ENCODE assay signal across 23 cellular contexts in genomic region chr3:173354124-173354523, GRCh38. TPM values are rescaled to one million over a fixed set of nuclear protein-coding genes. Genes with fewer than 3 reads are reported as not detected.
"Had no signal": no experiment of that assay in that cellular context is flagged by ENCODE, and none has a peak within 500 bp of the region (broad histone marks: within the 10 kb centered on the region; RNA-seq: fewer than 3 reads in every experiment).

No MANE protein-coding gene starts in this region.

- ATAC-seq: heart right ventricle; left lobe of liver; naive thymus-derived CD4-positive, alpha-beta T cell; sciatic nerve; stimulated activated memory B cell treated with anti-CD40 and anti-IgM and Interleukin-4, amounts not matched to agents 10 μg/mL and 1 μg/mL and 100 μg/mL, for 72 hours had no signal

- H3K4me1 Mint-ChIP-seq: activated B cell treated with CpG ODN at 0.5 μM for 24 hours; activated naive CD4-positive, alpha-beta T cell treated with anti-CD3 and anti-CD28 coated beads, Interleukin-2, amount 10 ng/mL, durations not matched to agents 7 days and 5 days; naive thymus-derived CD4-positive, alpha-beta T cell; neural crest cell; stimulated activated memory B cell treated with anti-CD40 and anti-IgM and Interleukin-4, amounts not matched to agents 10 μg/mL and 1 μg/mL and 100 μg/mL, for 72 hours had no signal

- H3K27ac ChIP-seq: coronary artery, heart right ventricle, stomach, suprapubic skin, tibial nerve had no signal

- H3K4me3 ChIP-seq: coronary artery, heart right ventricle, lung, stomach, suprapubic skin, tibial nerve had no signal

- H3K27me3 ChIP-seq: heart right ventricle, stomach, suprapubic skin, tibial nerve had no signal

- H3K27ac Mint-ChIP-seq: activated B cell treated with CpG ODN at 0.5 μM for 24 hours; activated CD4-positive, alpha-beta memory T cell treated with anti-CD3 and anti-CD28 coated beads for 36 hours; activated naive CD4-positive, alpha-beta T cell treated with anti-CD3 and anti-CD28 coated beads, Interleukin-2, amount 10 ng/mL, durations not matched to agents 7 days and 5 days; immature natural killer cell; naive thymus-derived CD4-positive, alpha-beta T cell; stimulated activated memory B cell treated with anti-CD40 and anti-IgM and Interleukin-4, amounts not matched to agents 10 μg/mL and 1 μg/mL and 100 μg/mL, for 72 hours; T-helper 2 cell treated with Interferon-gamma antibody and Interleukin-4, amounts not matched to agents 5 μg/mL and 100 μg/mL, for 36 hours had no signal

- H3K9me3 ChIP-seq: suprapubic skin had no signal

- DNase-seq: activated B cell treated with CpG ODN at 0.5 μM for 24 hours; activated CD4-positive, alpha-beta memory T cell treated with anti-CD3 and anti-CD28 coated beads for 36 hours; activated CD4-positive, alpha-beta T cell treated with anti-CD3 and anti-CD28 coated beads for 48 hours; activated effector memory CD4-positive, alpha-beta T cell treated with anti-CD3 and anti-CD28 coated beads, Interleukin-2, amount 50 U/mL, for 16 hours; activated naive CD4-positive, alpha-beta T cell treated with anti-CD3 and anti-CD28 coated beads, Interleukin-2, amount 10 ng/mL, durations not matched to agents 7 days and 5 days; amygdala; cerebellar nuclear complex; heart right ventricle; naive thymus-derived CD4-positive, alpha-beta T cell; occipital lobe; small intestine; stimulated activated CD4-positive, alpha-beta T cell treated with anti-CD3 and anti-CD28 coated beads, Interleukin-2, amount 100 ng/mL, for 24 hours; stomach had no signal

- H3K4me3 Mint-ChIP-seq: activated B cell treated with CpG ODN at 0.5 μM for 24 hours; activated CD4-positive, alpha-beta memory T cell treated with anti-CD3 and anti-CD28 coated beads for 36 hours; activated naive CD4-positive, alpha-beta T cell treated with anti-CD3 and anti-CD28 coated beads, Interleukin-2, amount 10 ng/mL, durations not matched to agents 7 days and 5 days; immature natural killer cell; naive thymus-derived CD4-positive, alpha-beta T cell; neural crest cell; stimulated activated memory B cell treated with anti-CD40 and anti-IgM and Interleukin-4, amounts not matched to agents 10 μg/mL and 1 μg/mL and 100 μg/mL, for 72 hours; T-helper 2 cell treated with Interferon-gamma antibody and Interleukin-4, amounts not matched to agents 5 μg/mL and 100 μg/mL, for 36 hours had no signal

- H3K4me1 ChIP-seq: heart right ventricle, stomach, suprapubic skin, tibial nerve had no signal

- H3K36me3 ChIP-seq: heart right ventricle, stomach, suprapubic skin, tibial nerve had no signal

- H3K27me3 Mint-ChIP-seq: activated B cell treated with CpG ODN at 0.5 μM for 24 hours; activated CD4-positive, alpha-beta memory T cell treated with anti-CD3 and anti-CD28 coated beads for 36 hours; activated naive CD4-positive, alpha-beta T cell treated with anti-CD3 and anti-CD28 coated beads, Interleukin-2, amount 10 ng/mL, durations not matched to agents 7 days and 5 days; naive thymus-derived CD4-positive, alpha-beta T cell; stimulated activated memory B cell treated with anti-CD40 and anti-IgM and Interleukin-4, amounts not matched to agents 10 μg/mL and 1 μg/mL and 100 μg/mL, for 72 hours had no signal

- H3K36me3 Mint-ChIP-seq: activated CD4-positive, alpha-beta memory T cell treated with anti-CD3 and anti-CD28 coated beads for 36 hours; activated naive CD4-positive, alpha-beta T cell treated with anti-CD3 and anti-CD28 coated beads, Interleukin-2, amount 10 ng/mL, durations not matched to agents 7 days and 5 days; stimulated activated memory B cell treated with anti-CD40 and anti-IgM and Interleukin-4, amounts not matched to agents 10 μg/mL and 1 μg/mL and 100 μg/mL, for 72 hours had no signal

RNA-seq across cellular contexts. Expression of gene NLGN1, which starts 43.4 kb away (rescaled TPM):
- total RNA-seq: activated B cell treated with CpG ODN at 0.5 μM for 24 hours; activated CD4-positive, alpha-beta memory T cell treated with anti-CD3 and anti-CD28 coated beads for 36 hours; left lobe of liver; naive thymus-derived CD4-positive, alpha-beta T cell had no signal
- polyA plus RNA-seq: immature natural killer cell; naive thymus-derived CD4-positive, alpha-beta T cell had no signal
